Comparison of ENCODE assay signal across 18 cellular contexts in genomic region chr1:20492751-20493150, GRCh38. TPM values are rescaled to one million over a fixed set of nuclear protein-coding genes. Genes with fewer than 3 reads are reported as not detected.
DNase-seq lines count a peak whose midpoint lies in the region; ATAC-seq, FAIRE-seq and TF ChIP-seq lines count a peak whose summit lies in the region.
"Had no signal": no experiment of that assay in that cellular context is flagged by ENCODE, and none has a peak within 500 bp of the region (broad histone marks: within the 10 kb centered on the region; RNA-seq: fewer than 3 reads in every experiment).

No MANE protein-coding gene starts in this region.

- DNase-seq in HepG2 (ENCODE audit: low spot score) (no peak), right lobe of liver (no peak), RWPE2 (ENCODE audit: low spot score) (peak; percentile 21), esophagus muscularis mucosa (ENCODE audit: extremely low spot score) (no peak)
- no peak for DNase-seq in activated CD4-positive, alpha-beta T cell treated with anti-CD3 and anti-CD28 coated beads, Interleukin-2, amount 50 U/mL, for 4 hours
- DNase-seq in activated CD8-positive, alpha-beta T cell treated with anti-CD3 and anti-CD28 coated beads for 36 hours: no peak
- DNase-seq: ACHN, DMS 273 treated with DMSO at 0.1 percent for 48 hours, DND-41, HCEC 1CT, NCI-H1092 treated with DMSO at 0.1 percent for 48 hours, NCI-H1694, OCI-M1, SHP77 treated with DMSO at 0.1 percent for 48 hours had no signal

- H3K4me3 ChIP-seq in HepG2 (replicated peaks in 1 of 3; ENCODE audit: insufficient read depth in 1 of 3, low read depth in 2 of 3, low read length in 3 of 3): peak overlapping the region in 2 of 3 experiments; percentile 3 to 47; a peak in 1 of 6 replicates
- no peak overlapping the region for H3K4me3 ChIP-seq in right lobe of liver
- no peak overlapping the region for H3K4me3 ChIP-seq in RWPE2 (ENCODE audit: severe bottlenecking)
- no peak overlapping the region for H3K4me3 ChIP-seq in esophagus muscularis mucosa
- H3K4me3 ChIP-seq: K562 had no signal

- peak overlapping the region; percentile 75 for H3K4me2 ChIP-seq in HepG2 (ENCODE audit: low read depth, low read length)

- TF ChIP-seq POLR2A in HepG2 (IDR thresholded peaks at IDR 0.05; ENCODE audit: insufficient read depth in 1 of 2, low read depth in 2 of 2, low read length in 2 of 2) (no peak), right lobe of liver (IDR thresholded peaks at IDR 0.05) (no peak), esophagus muscularis mucosa (IDR thresholded peaks at IDR 0.05; ENCODE audit: low read depth) (no peak)

- peaks cover 7% of the 10 kb centered on the region for H3K36me3 Mint-ChIP-seq in activated CD8-positive, alpha-beta T cell treated with anti-CD3 and anti-CD28 coated beads for 36 hours (ENCODE audit: low read depth)

- TF ChIP-seq RAD21 in HepG2 (CRISPR knock-in tag; IDR thresholded peaks at IDR 0.05): no peak

- no TSS peak for BruUV-seq in HepG2 (replicated peaks; lab: Mats Ljungman, UMichigan)

- H3K79me2 ChIP-seq in HepG2 (ENCODE audit: insufficient read depth, low read length): no peaks in the 10 kb centered on the region

- H3K9me3 ChIP-seq in HepG2 (ENCODE audit: low read length): no peaks in the 10 kb centered on the region
- no peaks in the 10 kb centered on the region for H3K9me3 ChIP-seq in right lobe of liver
- H3K9me3 ChIP-seq in RWPE2 (ENCODE audit: severe bottlenecking): no peaks in the 10 kb centered on the region
- no peaks in the 10 kb centered on the region for H3K9me3 ChIP-seq in esophagus muscularis mucosa

- no peaks in the 10 kb centered on the region for H4K20me1 ChIP-seq in HepG2 (ENCODE audit: insufficient read depth, low read length)

- peaks cover 19% of the 10 kb centered on the region for H3K27me3 Mint-ChIP-seq in activated CD8-positive, alpha-beta T cell treated with anti-CD3 and anti-CD28 coated beads for 36 hours

- 4% methylated on average over 6 of the region's 7 CpGs for WGBS in HepG2 (ENCODE audit: low lambda C conversion rate)
- 65% methylated on average over 4 of the region's 7 CpGs for WGBS in right lobe of liver (ENCODE audit: insufficient coverage, low coverage, low lambda C conversion rate, missing lambda C conversion rate)
- WGBS in esophagus muscularis mucosa: 69% methylated on average over 7 of the region's 7 CpGs

- no peak overlapping the region for H3K4me3 Mint-ChIP-seq in activated CD8-positive, alpha-beta T cell treated with anti-CD3 and anti-CD28 coated beads for 36 hours

- peak overlapping the region; percentile 38; the same call in 1 of the 2 replicates for H3K9ac ChIP-seq in HepG2 (ENCODE audit: insufficient read depth, low read depth, low read length)

- FAIRE-seq in HepG2 (lab: Jason Lieb, UNC): no peak
- FAIRE-seq: G401.6, K562 had no signal

- no peak overlapping the region for H2AFZ ChIP-seq in HepG2 (ENCODE audit: low read length)

- H3K36me3 ChIP-seq in HepG2 (replicated peaks in 1 of 2; ENCODE audit: control insufficient read depth in 1 of 2, insufficient read depth in 2 of 2, low read length in 2 of 2): no peaks in the 10 kb centered on the region; a peak in 1 of 5 replicates
- H3K36me3 ChIP-seq in right lobe of liver: no peaks in the 10 kb centered on the region
- peaks cover 10% of the 10 kb centered on the region for H3K36me3 ChIP-seq in RWPE2 (ENCODE audit: low read depth)
- H3K36me3 ChIP-seq in esophagus muscularis mucosa: peaks cover 0 to 12% (median 9%) of the 10 kb centered on the region in 4 donors

- CTCF ChIA-PET in HepG2 (lab: Yijun Ruan, JAX; ENCODE audit: low intra/inter-chr PET ratio, low total read pairs): interaction anchor here (1.5 to 5.6 kb wide), 4 partner anchors 23 to 575 kb away, joined by 3 to 73 read pairs (median 12); no protein-coding TSS in a partner anchor
- CTCF ChIA-PET in activated CD8-positive, alpha-beta T cell treated with anti-CD3 and anti-CD28 coated beads for 36 hours (lab: Charles Lee): interaction anchor here (0.8 to 6.7 kb wide), 10 partner anchors 11 to 1006 kb away, joined by 3 to 68 read pairs (median 10); no protein-coding TSS in a partner anchor

- TF ChIP-seq CTCF in HepG2 (CRISPR knock-in tag; IDR thresholded peaks at IDR 0.05) (no peak), right lobe of liver (IDR thresholded peaks at IDR 0.05) (no peak), RWPE2 (IDR thresholded peaks at IDR 0.05; ENCODE audit: poor library complexity, severe bottlenecking) (no peak), esophagus muscularis mucosa (IDR thresholded peaks at IDR 0.05) (no peak)
- no peak for TF ChIP-seq CTCF in activated CD8-positive, alpha-beta T cell treated with anti-CD3 and anti-CD28 coated beads for 36 hours (IDR thresholded peaks at IDR 0.05)

- no peak overlapping the region for H3K27ac Mint-ChIP-seq in activated CD8-positive, alpha-beta T cell treated with anti-CD3 and anti-CD28 coated beads for 36 hours

- intact Hi-C loops in HepG2 (cut with micrococcal nuclease; ENCODE audit: unreplicated experiment): loop anchor here (1.0 to 5.0 kb wide), 6 partner anchors 23 to 575 kb away; no protein-coding TSS in a partner anchor
- intact Hi-C loops in right lobe of liver (cut with DNase I): loop anchor here in 1 of 2 donors (10.0 kb wide), 2 partner anchors 118 to 278 kb away; no protein-coding TSS in a partner anchor
- intact Hi-C loops in esophagus muscularis mucosa (cut with DNase I): loop anchor here (1.0 to 5.0 kb wide), 3 partner anchors 115 to 575 kb away; no protein-coding TSS in a partner anchor
- intact Hi-C loops in activated CD8-positive, alpha-beta T cell treated with anti-CD3 and anti-CD28 coated beads for 36 hours (cut with micrococcal nuclease): loop anchor here (2.0 to 5.0 kb wide), 2 partner anchors 115 to 280 kb away; no protein-coding TSS in a partner anchor

- peaks cover 0 to 10% of the 10 kb centered on the region in 2 experiments; a peak in 4 of 5 replicates for H3K27me3 ChIP-seq in HepG2 (ENCODE audit: control insufficient read depth in 1 of 2, insufficient read depth in 2 of 2, low read length in 2 of 2)
- no peaks in the 10 kb centered on the region for H3K27me3 ChIP-seq in right lobe of liver
- H3K27me3 ChIP-seq in RWPE2 (ENCODE audit: insufficient read depth, poor library complexity, severe bottlenecking): no peaks in the 10 kb centered on the region
- H3K27me3 ChIP-seq in esophagus muscularis mucosa: no peaks in the 10 kb centered on the region

- peak; percentile 18; the same call in 1 of the 3 replicates for ATAC-seq in HepG2
- no peak for ATAC-seq in right lobe of liver
- no peak for ATAC-seq in RWPE2 (ENCODE audit: low read depth)
- no peak for ATAC-seq in activated CD8-positive, alpha-beta T cell treated with anti-CD3 and anti-CD28 coated beads for 36 hours
- no peak for ATAC-seq in GM18511 (IDR thresholded peaks at IDR 0.05; ENCODE audit: unreplicated experiment)
- ATAC-seq: K562 had no signal

- H3K4me1 ChIP-seq in HepG2 (ENCODE audit: insufficient read depth, low read length) (peaks cover 70% of the 10 kb centered on the region), right lobe of liver (no peaks in the 10 kb centered on the region), RWPE2 (ENCODE audit: insufficient read depth, poor library complexity, severe bottlenecking) (peaks cover 29% of the 10 kb centered on the region), esophagus muscularis mucosa (peaks cover 11 to 23% (median 20%) of the 10 kb centered on the region in 4 donors)

- in situ Hi-C loops in HepG2 (cut with HindIII; ENCODE audit: extremely low pct_ligation_motif_present, low pct_unique_long_range_greater_than_20kb): loop anchor here (5.0 to 10.0 kb wide), 3 partner anchors 58 to 270 kb away; no protein-coding TSS in a partner anchor

- TF ChIP-seq EP300 in HepG2 (IDR thresholded peaks at IDR 0.05; ENCODE audit: low read depth in 2 of 2, low read length in 2 of 2) (no peak), HepG2 (CRISPR knock-in tag; IDR thresholded peaks at IDR 0.05; ENCODE audit: borderline replicate concordance) (no peak), esophagus muscularis mucosa (IDR thresholded peaks at IDR 0.05) (no peak)

- POLR2A ChIA-PET in HepG2 (lab: Yijun Ruan, JAX): interaction anchor here (0.7 to 4.4 kb wide), 4 partner anchors 13 to 18 kb away, joined by 3 to 24 read pairs (median 8); partner anchors contain the start of gene MUL1
- POLR2A ChIA-PET in activated CD8-positive, alpha-beta T cell treated with anti-CD3 and anti-CD28 coated beads for 36 hours (lab: Charles Lee): no interaction called here

- H3K27ac ChIP-seq in HepG2 (ENCODE audit: extremely low read length, insufficient read depth, low read length): no peak overlapping the region
- no peak overlapping the region for H3K27ac ChIP-seq in right lobe of liver
- H3K27ac ChIP-seq in RWPE2 (ENCODE audit: poor library complexity, severe bottlenecking): no peak overlapping the region
- H3K27ac ChIP-seq in esophagus muscularis mucosa (replicated peaks in 1 of 4): peak overlapping the region in 3 of 4 donors; percentile 17 to 46 (median 31)

- H3K9me3 Mint-ChIP-seq in activated CD8-positive, alpha-beta T cell treated with anti-CD3 and anti-CD28 coated beads for 36 hours: no peaks in the 10 kb centered on the region

- peaks cover 22% of the 10 kb centered on the region for H3K4me1 Mint-ChIP-seq in activated CD8-positive, alpha-beta T cell treated with anti-CD3 and anti-CD28 coated beads for 36 hours (ENCODE audit: low read depth)

RNA-seq across cellular contexts. Expression of gene CAMK2N1, which starts 6.7 kb away (rescaled TPM):
- total RNA-seq in HepG2 (2016; rRNA removed; fragmentation: Illumina TruSeq; extraction: Trizol): 38.6 and 44.3 TPM in 2 replicates
- 53.6 and 65.2 TPM in 2 replicates for total RNA-seq in HepG2 (2016; cell fraction: cytosol; rRNA removed; fragmentation: Illumina TruSeq; extraction: Trizol; ENCODE audit: low read depth)
- 39.6 and 42.8 TPM in 2 replicates for total RNA-seq in HepG2 (2016; cell fraction: insoluble cytoplasmic fraction; rRNA removed; fragmentation: Illumina TruSeq; extraction: Trizol)
- total RNA-seq in HepG2 (2016; cell fraction: membrane; rRNA removed; fragmentation: Illumina TruSeq; extraction: Trizol): 110 and 117 TPM in 2 replicates
- total RNA-seq in HepG2 (2016; cell fraction: nucleus; rRNA removed; fragmentation: Illumina TruSeq; extraction: Trizol): 21.4 and 29.3 TPM in 2 replicates
- polyA plus RNA-seq in HepG2 (2011; rRNA removed): 32.7 and 38.0 TPM in 2 replicates
- polyA plus RNA-seq in HepG2 (2011; cell fraction: cytosol; rRNA removed): 27.0 and 40.8 TPM in 2 replicates
- polyA plus RNA-seq in HepG2 (2011; cell fraction: nucleus; rRNA removed): 23.2 and 28.1 TPM in 2 replicates
- 108 and 112 TPM in 2 replicates for polyA plus RNA-seq in HepG2 (2012)
- polyA plus RNA-seq in HepG2 (2016; cell fraction: cytosol; fragmentation: Illumina TruSeq; extraction: Trizol; ENCODE audit: low read depth): 238 and 250 TPM in 2 replicates
- polyA plus RNA-seq in HepG2 (2016; cell fraction: insoluble cytoplasmic fraction; fragmentation: Illumina TruSeq; extraction: Trizol; ENCODE audit: low read depth): 120 and 152 TPM in 2 replicates
- 340 and 368 TPM in 2 replicates for polyA plus RNA-seq in HepG2 (2016; cell fraction: membrane; fragmentation: Illumina TruSeq; extraction: Trizol; ENCODE audit: low read depth)
- 110 and 112 TPM in 2 replicates for polyA plus RNA-seq in HepG2 (2016; cell fraction: nucleus; fragmentation: Illumina TruSeq; extraction: Trizol; ENCODE audit: insufficient read depth, low read depth)
- polyA minus RNA-seq in HepG2 (2011; rRNA and poly(A)+ RNA removed; ENCODE audit: low replicate concordance): 0.12 and 20.9 TPM in 2 replicates
- 34.7 and 39.2 TPM in 2 replicates for polyA minus RNA-seq in HepG2 (2011; cell fraction: cytosol; rRNA and poly(A)+ RNA removed)
- polyA minus RNA-seq in HepG2 (2011; cell fraction: nucleus; rRNA and poly(A)+ RNA removed): 19.4 and 21.5 TPM in 2 replicates
- total RNA-seq in right lobe of liver: 10 to 100 TPM; 10.4 to 30.2 (median 20.1) TPM
- 10 to 100 TPM; 22.2 to 31.1 (median 25.6) TPM for total RNA-seq in esophagus muscularis mucosa
- under 1 TPM; 0.67 to 0.86 TPM for total RNA-seq in activated CD8-positive, alpha-beta T cell treated with anti-CD3 and anti-CD28 coated beads for 36 hours

RNA-seq across cellular contexts. Expression of gene MUL1, which starts 15.2 kb away (rescaled TPM):
- total RNA-seq in HepG2 (2016; rRNA removed; fragmentation: Illumina TruSeq; extraction: Trizol): 13.5 and 26.5 TPM in 2 replicates
- total RNA-seq in HepG2 (2016; cell fraction: cytosol; rRNA removed; fragmentation: Illumina TruSeq; extraction: Trizol; ENCODE audit: low read depth): 3.2 TPM in 2 replicates
- total RNA-seq in HepG2 (2016; cell fraction: insoluble cytoplasmic fraction; rRNA removed; fragmentation: Illumina TruSeq; extraction: Trizol): 14.3 and 26.3 TPM in 2 replicates
- 8.5 and 8.6 TPM in 2 replicates for total RNA-seq in HepG2 (2016; cell fraction: membrane; rRNA removed; fragmentation: Illumina TruSeq; extraction: Trizol)
- total RNA-seq in HepG2 (2016; cell fraction: nucleus; rRNA removed; fragmentation: Illumina TruSeq; extraction: Trizol): 23.1 and 27.3 TPM in 2 replicates
- polyA plus RNA-seq in HepG2 (2011; rRNA removed): 21.5 and 27.5 TPM in 2 replicates
- polyA plus RNA-seq in HepG2 (2011; cell fraction: cytosol; rRNA removed): 23.9 and 24.3 TPM in 2 replicates
- polyA plus RNA-seq in HepG2 (2011; cell fraction: nucleus; rRNA removed): 10.0 and 11.8 TPM in 2 replicates
- polyA plus RNA-seq in HepG2 (2012): 14.9 and 20.0 TPM in 2 replicates
- 2.4 and 2.6 TPM in 2 replicates for polyA plus RNA-seq in HepG2 (2016; cell fraction: cytosol; fragmentation: Illumina TruSeq; extraction: Trizol; ENCODE audit: low read depth)
- polyA plus RNA-seq in HepG2 (2016; cell fraction: insoluble cytoplasmic fraction; fragmentation: Illumina TruSeq; extraction: Trizol; ENCODE audit: low read depth): 11.3 and 11.9 TPM in 2 replicates
- 4.4 and 5.3 TPM in 2 replicates for polyA plus RNA-seq in HepG2 (2016; cell fraction: membrane; fragmentation: Illumina TruSeq; extraction: Trizol; ENCODE audit: low read depth)
- polyA plus RNA-seq in HepG2 (2016; cell fraction: nucleus; fragmentation: Illumina TruSeq; extraction: Trizol; ENCODE audit: insufficient read depth, low read depth): 30.1 and 33.2 TPM in 2 replicates
- 40.2 and 48.7 TPM in 2 replicates for polyA minus RNA-seq in HepG2 (2011; rRNA and poly(A)+ RNA removed; ENCODE audit: low replicate concordance)
- 14.6 and 15.2 TPM in 2 replicates for polyA minus RNA-seq in HepG2 (2011; cell fraction: cytosol; rRNA and poly(A)+ RNA removed)
- 14.5 TPM in 2 replicates for polyA minus RNA-seq in HepG2 (2011; cell fraction: nucleus; rRNA and poly(A)+ RNA removed)
- total RNA-seq in right lobe of liver: 10 to 100 TPM; 14.4 to 33.6 (median 16.7) TPM
- 10 to 100 TPM; 24.5 to 71.3 (median 42.7) TPM for total RNA-seq in esophagus muscularis mucosa
- 10 to 100 TPM; 11.9 to 12.0 TPM for total RNA-seq in activated CD8-positive, alpha-beta T cell treated with anti-CD3 and anti-CD28 coated beads for 36 hours

RNA-seq across cellular contexts. Expression of gene FAM43B, which starts 59.6 kb away (rescaled TPM):
- 3.2 and 3.7 TPM in 2 replicates for total RNA-seq in HepG2 (2016; rRNA removed; fragmentation: Illumina TruSeq; extraction: Trizol)
- 1.1 TPM in 2 replicates for total RNA-seq in HepG2 (2016; cell fraction: cytosol; rRNA removed; fragmentation: Illumina TruSeq; extraction: Trizol; ENCODE audit: low read depth)
- 2.7 and 3.7 TPM in 2 replicates for total RNA-seq in HepG2 (2016; cell fraction: insoluble cytoplasmic fraction; rRNA removed; fragmentation: Illumina TruSeq; extraction: Trizol)
- 2.0 and 2.1 TPM in 2 replicates for total RNA-seq in HepG2 (2016; cell fraction: membrane; rRNA removed; fragmentation: Illumina TruSeq; extraction: Trizol)
- 2.1 and 2.2 TPM in 2 replicates for total RNA-seq in HepG2 (2016; cell fraction: nucleus; rRNA removed; fragmentation: Illumina TruSeq; extraction: Trizol)
- 0.63 and 0.80 TPM in 2 replicates for polyA plus RNA-seq in HepG2 (2011; rRNA removed)
- 0.45 and 0.85 TPM in 2 replicates for polyA plus RNA-seq in HepG2 (2011; cell fraction: cytosol; rRNA removed)
- polyA plus RNA-seq in HepG2 (2011; cell fraction: nucleus; rRNA removed): 2.0 and 2.2 TPM in 2 replicates
- polyA plus RNA-seq in HepG2 (2012): 1.4 and 1.7 TPM in 2 replicates
- 0.42 and 0.66 TPM in 2 replicates for polyA plus RNA-seq in HepG2 (2016; cell fraction: cytosol; fragmentation: Illumina TruSeq; extraction: Trizol; ENCODE audit: low read depth)
- polyA plus RNA-seq in HepG2 (2016; cell fraction: insoluble cytoplasmic fraction; fragmentation: Illumina TruSeq; extraction: Trizol; ENCODE audit: low read depth): 4.4 and 6.4 TPM in 2 replicates
- polyA plus RNA-seq in HepG2 (2016; cell fraction: membrane; fragmentation: Illumina TruSeq; extraction: Trizol; ENCODE audit: low read depth): 1.0 and 1.4 TPM in 2 replicates
- 4.9 and 5.8 TPM in 2 replicates for polyA plus RNA-seq in HepG2 (2016; cell fraction: nucleus; fragmentation: Illumina TruSeq; extraction: Trizol; ENCODE audit: insufficient read depth, low read depth)
- polyA minus RNA-seq in HepG2 (2011; rRNA and poly(A)+ RNA removed; ENCODE audit: low replicate concordance): 2.0 TPM in 1 of 2 replicates, not detected in the other
- polyA minus RNA-seq in HepG2 (2011; cell fraction: cytosol; rRNA and poly(A)+ RNA removed): 1.8 and 2.3 TPM in 2 replicates
- polyA minus RNA-seq in HepG2 (2011; cell fraction: nucleus; rRNA and poly(A)+ RNA removed): 1.4 and 2.2 TPM in 2 replicates
- total RNA-seq in right lobe of liver: under 1 TPM in 4 of 6 experiments, not detected in 2; 0.09 to 0.24 (median 0.12) TPM
- total RNA-seq in esophagus muscularis mucosa: 1 to 10 TPM in 3 of 4 donors, not detected in 1; 2.2 to 4.2 (median 3.6) TPM
- not detected for total RNA-seq in activated CD8-positive, alpha-beta T cell treated with anti-CD3 and anti-CD28 coated beads for 36 hours
- total RNA-seq: K562, NCI-H460 had no signal
- polyA plus RNA-seq: K562 had no signal

Comparison
In these comparisons a context has a peak if more than half of its experiments do, and no peak if none do; other contexts are left out.
1. H3K4me3 ChIP-seq: peak in HepG2 (2 of 3); none in right lobe of liver (0 of 3), RWPE2 (single experiment) and esophagus muscularis mucosa (0 of 4).
2. H3K27ac ChIP-seq: peak in esophagus muscularis mucosa (3 of 4); none in HepG2 (single experiment), right lobe of liver (0 of 3) and RWPE2 (single experiment).
3. RNA of gene CAMK2N1, which starts 6.7 kb away (total RNA-seq): 21.4 to 117 TPM in HepG2, 22.2 to 31.1 TPM in esophagus muscularis mucosa and 10.4 to 30.2 TPM in right lobe of liver; 0.67 to 0.86 TPM in activated CD8-positive, alpha-beta T cell treated with anti-CD3 and anti-CD28 coated beads for 36 hours; every median in the first group is over 4 times any median in the second.